ENCODE assay signal across 14 cellular contexts in genomic region chr22:50416996-50417395, GRCh38.
"Had no signal": no experiment of that assay in that cellular context is flagged by ENCODE, and none has a peak within 500 bp of the region (broad histone marks: within the 10 kb centered on the region; RNA-seq: fewer than 3 reads in every experiment).

No MANE protein-coding gene starts in this region.

- H3K36me3 ChIP-seq: ovary had no signal

- H3K9me3 ChIP-seq: ovary, stomach, testis had no signal

- H3K27me3 ChIP-seq: brain microvascular endothelial cell, ovary, stomach, testis had no signal

- H3K27ac ChIP-seq: brain microvascular endothelial cell, coronary artery, ovary, stomach, testis had no signal

- DNase-seq: activated CD4-positive, alpha-beta memory T cell treated with anti-CD3 and anti-CD28 coated beads, Interleukin-2, amount 10 ng/mL, durations not matched to agents 7 days and 5 days; activated CD4-positive, alpha-beta T cell treated with anti-CD3 and anti-CD28 coated beads for 48 hours; activated effector memory CD4-positive, alpha-beta T cell treated with anti-CD3 and anti-CD28 coated beads, Interleukin-2, amount 50 U/mL, for 16 hours; brain microvascular endothelial cell; effector CD4-positive, alpha-beta T cell; foreskin fibroblast; natural killer cell; ovary; small intestine; stimulated activated CD4-positive, alpha-beta T cell treated with anti-CD3 and anti-CD28 coated beads, Interleukin-2, amount 100 ng/mL, for 24 hours; stomach; testis had no signal

- H3K4me3 ChIP-seq: coronary artery, lung, ovary, stomach, testis had no signal
